ENCODE assay signal across 8 cellular contexts in genomic region chr4:99816611-99817309, GRCh38. TPM values are rescaled to one million over a fixed set of nuclear protein-coding genes. Genes with fewer than 3 reads are reported as not detected.
DNase-seq lines count a peak whose midpoint lies in the region; ATAC-seq and TF ChIP-seq lines count a peak whose summit lies in the region.

A gene with protein sequence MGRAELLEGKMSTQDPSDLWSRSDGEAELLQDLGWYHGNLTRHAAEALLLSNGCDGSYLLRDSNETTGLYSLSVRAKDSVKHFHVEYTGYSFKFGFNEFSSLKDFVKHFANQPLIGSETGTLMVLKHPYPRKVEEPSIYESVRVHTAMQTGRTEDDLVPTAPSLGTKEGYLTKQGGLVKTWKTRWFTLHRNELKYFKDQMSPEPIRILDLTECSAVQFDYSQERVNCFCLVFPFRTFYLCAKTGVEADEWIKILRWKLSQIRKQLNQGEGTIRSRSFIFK (plus strand): TSS chr4:99816827. CDS start chr4:99816914, 87 bp downstream.

- H3K4me3 ChIP-seq in GM12864 (ENCODE audit: low read depth, low read length) = peak within 1 kb of the TSS; percentile 92
- no peak within 1 kb of the TSS for H3K4me3 ChIP-seq in GM23338

- H3K4me3 Mint-ChIP-seq in GM23338 = no peak within 1 kb of the TSS

- no peaks in the 10 kb centered on the region for H3K36me3 Mint-ChIP-seq in GM23338 (ENCODE audit: low read depth)

- TF ChIP-seq CTCF in GM12864 (IDR thresholded peaks at IDR 0.05; ENCODE audit: low read depth, low read length, missing control alignments) (no peak), GM23338 (conservative IDR thresholded peaks at IDR 0.05; ENCODE audit: low read depth in 2 of 2) (no peak)

- ATAC-seq in GM23338 (no peak; the same call in 2 of the 3 replicates), left ventricle myocardium superior (peak; percentile 58)

- peaks cover 10% of the 10 kb centered on the region for H3K4me1 Mint-ChIP-seq in GM23338

- peak within 1 kb of the TSS; percentile 56; the same call in 1 of the 2 replicates for H2AFZ ChIP-seq in GM23338

- H3K9me3 Mint-ChIP-seq in GM23338 = no peaks in the 10 kb centered on the region

- H3K27me3 Mint-ChIP-seq in GM23338 (ENCODE audit: insufficient read depth, low read depth, poor library complexity) = no peaks in the 10 kb centered on the region

- DNase-seq in GM12864 (ENCODE audit: low read depth) = peak; percentile 96
- DNase-seq in GM23338 (ENCODE audit: low spot score) = no peak
- DNase-seq in NCI-H226 = peak; percentile 61
- peak; percentile 53 for DNase-seq in activated T-cell treated with anti-CD3 and anti-CD28 coated beads for 1 hour (ENCODE audit: low read depth)
- peak; percentile 26 for DNase-seq in left ventricle myocardium superior
- peak; percentile 25 for DNase-seq in stimulated activated CD8-positive, alpha-beta memory T cell treated with anti-CD3 and anti-CD28 coated beads, Interleukin-12 subunit alpha, Interleukin-12 subunit beta, amount 100 ng/mL, for 24 hours (ENCODE audit: extremely low read depth)
- DNase-seq in NCI-H524 treated with DMSO at 0.1 percent for 48 hours (lab: John Stamatoyannopoulos, UW) = no peak
- DNase-seq in NCI-H2227 (lab: John Stamatoyannopoulos, UW; ENCODE audit: unreplicated experiment) = no peak

- no peaks in the 10 kb centered on the region for H4K20me1 ChIP-seq in GM23338 (replicated peaks; ENCODE audit: insufficient read depth)

- no peak within 1 kb of the TSS for H3K27ac ChIP-seq in GM23338 (ENCODE audit: low read depth)

- no peaks in the 10 kb centered on the region for H3K36me3 ChIP-seq in GM23338 (ENCODE audit: insufficient read depth)

- H3K27ac Mint-ChIP-seq in GM23338 = no peak within 1 kb of the TSS

- no peak within 1 kb of the TSS for H3K4me2 ChIP-seq in GM23338

- H3F3A ChIP-seq in GM23338 (replicated peaks; ENCODE audit: low read depth) = no peaks in the 10 kb centered on the region

- 0 out of 2 replicates have a peak, but pooled peaks cover 6% of the 10 kb centered on the region for H3K9me2 ChIP-seq in GM23338 (ENCODE audit: insufficient read depth)

- intact Hi-C loops in left ventricle myocardium superior (cut with micrococcal nuclease) = loop anchor here (10.0 kb wide), 1 partner anchor 48 kb away; no protein-coding TSS in a partner anchor

- H3K27me3 ChIP-seq in GM23338 (ENCODE audit: insufficient read depth) = no peaks in the 10 kb centered on the region

- H3K79me2 ChIP-seq in GM23338 (replicated peaks; ENCODE audit: insufficient read depth) = no peaks in the 10 kb centered on the region

- no peaks in the 10 kb centered on the region for H3K4me1 ChIP-seq in GM23338 (ENCODE audit: insufficient read depth)

TF ChIP-seq in GM23338, 12 proteins besides CTCF, POLR2A, EP300 and RAD21 (continues in another document):
- TF ChIP-seq ZNF462 (CRISPR knock-in tag; IDR thresholded peaks at IDR 0.05) = no peak
- no peak for TF ChIP-seq JUNB (IDR thresholded peaks at IDR 0.05; ENCODE audit: unreplicated experiment)
- no peak for TF ChIP-seq STAT1 (IDR thresholded peaks at IDR 0.05; ENCODE audit: unreplicated experiment)
- TF ChIP-seq ZNF331 (CRISPR knock-in tag; IDR thresholded peaks at IDR 0.05; ENCODE audit: low read depth) = no peak
- TF ChIP-seq CREB1 (CRISPR knock-in tag; IDR thresholded peaks at IDR 0.05; ENCODE audit: low read depth) = no peak
- TF ChIP-seq POLR2AphosphoS5 (IDR thresholded peaks at IDR 0.05; ENCODE audit: low read depth) = no peak
- no peak for TF ChIP-seq EZH2 (IDR thresholded peaks at IDR 0.05; ENCODE audit: low read depth, unreplicated experiment)
- TF ChIP-seq, protein P1, sequence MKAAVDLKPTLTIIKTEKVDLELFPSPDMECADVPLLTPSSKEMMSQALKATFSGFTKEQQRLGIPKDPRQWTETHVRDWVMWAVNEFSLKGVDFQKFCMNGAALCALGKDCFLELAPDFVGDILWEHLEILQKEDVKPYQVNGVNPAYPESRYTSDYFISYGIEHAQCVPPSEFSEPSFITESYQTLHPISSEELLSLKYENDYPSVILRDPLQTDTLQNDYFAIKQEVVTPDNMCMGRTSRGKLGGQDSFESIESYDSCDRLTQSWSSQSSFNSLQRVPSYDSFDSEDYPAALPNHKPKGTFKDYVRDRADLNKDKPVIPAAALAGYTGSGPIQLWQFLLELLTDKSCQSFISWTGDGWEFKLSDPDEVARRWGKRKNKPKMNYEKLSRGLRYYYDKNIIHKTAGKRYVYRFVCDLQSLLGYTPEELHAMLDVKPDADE (IDR thresholded peaks at IDR 0.05) = no peak
- no peak for TF ChIP-seq EZH2phosphoT487 (IDR thresholded peaks at IDR 0.05; ENCODE audit: unreplicated experiment)

RNA-seq across cellular contexts. Expression of the gene that starts here (rescaled TPM):
- not detected in 2 replicates for total RNA-seq in GM23338 (2014; rRNA removed; shearing (Covaris generic))
- not detected in 2 replicates for polyA plus RNA-seq in GM23338 (2016; fragmentation: Nextera tagmentation; extraction: Ambion mirVana)
- total RNA-seq in left ventricle myocardium superior = 0.42 TPM

Comparison
In these comparisons a context has a peak if more than half of its experiments do, and no peak if none do; other contexts are left out.
1. Peak in DNase-seq and ATAC-seq in left ventricle myocardium superior; RNA of the gene not detected or under 1 TPM.
2. DNase-seq: peak in GM12864 (single experiment), NCI-H226 (single experiment), activated T-cell treated with anti-CD3 and anti-CD28 coated beads for 1 hour (single experiment) and stimulated activated CD8-positive, alpha-beta memory T cell treated with anti-CD3 and anti-CD28 coated beads, Interleukin-12 subunit alpha, Interleukin-12 subunit beta, amount 100 ng/mL, for 24 hours (single experiment); none in GM23338 (single experiment), NCI-H524 treated with DMSO at 0.1 percent for 48 hours (single experiment) and NCI-H2227 (single experiment).